14 cellular contexts compared by ENCODE assay signal in genomic region chr11:71780116-71780515, GRCh38. TPM values are rescaled to one million over a fixed set of nuclear protein-coding genes. Genes with fewer than 3 reads are reported as not detected.
"Had no signal": no experiment of that assay in that cellular context is flagged by ENCODE, and none has a peak within 500 bp of the region (broad histone marks: within the 10 kb centered on the region; RNA-seq: fewer than 3 reads in every experiment).

No MANE protein-coding gene starts in this region.

RNA-seq across cellular contexts. Expression of gene DEFB108B, which starts 52.9 kb away (rescaled TPM):
- total RNA-seq: activated naive CD4-positive, alpha-beta T cell treated with anti-CD3 and anti-CD28 coated beads, Interleukin-2, amount 50 U/mL, for 72 hours; activated T-cell treated with anti-CD3 and anti-CD28 coated beads, Interleukin-2, amount 50 U/mL, for 72 hours; dermis blood vessel endothelial cell; gastrocnemius medialis; kidney epithelial cell; left lung; lower lobe of right lung; mesenteric fat pad; mucosa of gallbladder; pancreas; psoas muscle; sigmoid colon; smooth muscle cell; upper lobe of right lung had no signal
